In genomic region chr6:119129968-119130484, GRCh38 we compare ENCODE assay signal across 1 cellular context.
TF ChIP-seq lines count a peak whose summit lies in the region.

No MANE protein-coding gene starts in this region.

TF ChIP-seq in HCT116, 20 proteins besides CTCF, POLR2A, EP300 and RAD21:
- TF ChIP-seq JUND (IDR thresholded peaks at IDR 0.05) (peak; percentile 95), EGR1 (IDR thresholded peaks at IDR 0.05; ENCODE audit: low read depth) (peak; percentile 51; the same call in 1 of the 2 replicates), ZFX (IDR thresholded peaks at IDR 0.05) (no peak), ZBTB33 (IDR thresholded peaks at IDR 0.05; ENCODE audit: extremely low read depth, insufficient replicate concordance, low read length) (no peak), YY1 (IDR thresholded peaks at IDR 0.05; ENCODE audit: extremely low read depth, insufficient replicate concordance, low read depth, low read length) (no peak), ZNF274 (IDR thresholded peaks at IDR 0.05; ENCODE audit: low read depth, low read length) (no peak), CEBPB (IDR thresholded peaks at IDR 0.05; ENCODE audit: low read depth) (peak; percentile 45; the same call in 1 of the 2 replicates), SP1 (IDR thresholded peaks at IDR 0.05; ENCODE audit: low read depth) (peak; percentile 86), EZH2 (IDR thresholded peaks at IDR 0.05) (no peak), FOSL1 (IDR thresholded peaks at IDR 0.05; ENCODE audit: low read depth) (peak; percentile 99), SIN3A (IDR thresholded peaks at IDR 0.05; ENCODE audit: low read depth) (no peak), POLR2AphosphoS5 (IDR thresholded peaks at IDR 0.05; ENCODE audit: low read depth, low read length) (peak; percentile 35; the same call in 1 of the 2 replicates), SRF (IDR thresholded peaks at IDR 0.05; ENCODE audit: low read depth) (peak; percentile 65)
- TF ChIP-seq, protein P1, sequence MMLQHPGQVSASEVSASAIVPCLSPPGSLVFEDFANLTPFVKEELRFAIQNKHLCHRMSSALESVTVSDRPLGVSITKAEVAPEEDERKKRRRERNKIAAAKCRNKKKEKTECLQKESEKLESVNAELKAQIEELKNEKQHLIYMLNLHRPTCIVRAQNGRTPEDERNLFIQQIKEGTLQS (IDR thresholded peaks at IDR 0.05), result 0 out of 2 replicates have a peak, but pooled peaks have one; percentile 26
